10 cellular contexts compared by ENCODE assay signal in genomic region chr4:182145360-182145905, GRCh38.
DNase-seq lines count a peak whose midpoint lies in the region; ATAC-seq and TF ChIP-seq lines count a peak whose summit lies in the region.
"Had no signal": no experiment of that assay in that cellular context is flagged by ENCODE, and none has a peak within 500 bp of the region (broad histone marks: within the 10 kb centered on the region; RNA-seq: fewer than 3 reads in every experiment).

No MANE protein-coding gene starts in this region.

- H3K9me3 Mint-ChIP-seq in Caco-2 (ENCODE audit: unreplicated experiment) (no peaks in the 10 kb centered on the region), IgD-negative memory B cell (no peaks in the 10 kb centered on the region), neural crest cell (no peaks in the 10 kb centered on the region)

- CTCF ChIA-PET in Caco-2 (lab: Charles Lee), result no interaction called here

- no peak for ATAC-seq in GM21825 (IDR thresholded peaks at IDR 0.05; ENCODE audit: unreplicated experiment)

- H3K27ac ChIP-seq in substantia nigra (ENCODE audit: low read depth, low read length, poor library complexity, severe bottlenecking), result no peak overlapping the region

- intact Hi-C loops in Caco-2 (cut with micrococcal nuclease; ENCODE audit: unreplicated experiment), result loop anchor here (2.0 kb wide), 1 partner anchor 35 kb away; no protein-coding TSS in a partner anchor

- peak overlapping the region; percentile 84 for H3K27ac Mint-ChIP-seq in Caco-2 (ENCODE audit: unreplicated experiment)
- no peak overlapping the region for H3K27ac Mint-ChIP-seq in IgD-negative memory B cell
- peak overlapping the region; percentile 96 for H3K27ac Mint-ChIP-seq in neural crest cell (ENCODE audit: unreplicated experiment)

- TSS peak; percentile 33 for BruUV-seq in Caco-2 (replicated peaks; lab: Mats Ljungman, UMichigan)

- TF ChIP-seq CTCF in Caco-2 (IDR thresholded peaks at IDR 0.05; ENCODE audit: insufficient read depth in 1 of 2, low read depth in 1 of 2, low read length in 1 of 2, severe bottlenecking in 1 of 2, unreplicated experiment in 1 of 2) (no peak), choroid plexus epithelial cell (conservative IDR thresholded peaks at IDR 0.05; ENCODE audit: low read depth, low read length) (no peak), neural crest cell (conservative IDR thresholded peaks at IDR 0.05) (no peak)

- H3K4me3 ChIP-seq in Caco-2 (ENCODE audit: low read depth, low read length) (peak overlapping the region; percentile 90), choroid plexus epithelial cell (ENCODE audit: low read depth, low read length) (peak overlapping the region; percentile 79)

- H3K4me3 Mint-ChIP-seq in Caco-2 (ENCODE audit: unreplicated experiment) (peak overlapping the region; percentile 90), IgD-negative memory B cell (peak overlapping the region in 3 of 4 donors; percentile 13 to 67 (median 44)), neural crest cell (peak overlapping the region; percentile 99)

- DNase-seq in Caco-2 (no peak), choroid plexus epithelial cell (ENCODE audit: low read depth) (peak; percentile 35), neural crest cell (ENCODE audit: low read depth, low spot score) (no peak), NCI-H1694 (lab: John Stamatoyannopoulos, UW) (no peak), substantia nigra (lab: John Stamatoyannopoulos, UW) (no peak), amniotic stem cell (lab: John Stamatoyannopoulos, UW) (no peak)
- DNase-seq: activated naive CD4-positive, alpha-beta T cell; posterior cingulate gyrus had no signal

- no peaks in the 10 kb centered on the region for H3K36me3 ChIP-seq in Caco-2 (ENCODE audit: control insufficient read depth, insufficient read depth, low read length)

- no peaks in the 10 kb centered on the region for H3K9me3 ChIP-seq in Caco-2

- H3K27me3 Mint-ChIP-seq in Caco-2 (ENCODE audit: insufficient read depth, unreplicated experiment) (no peaks in the 10 kb centered on the region), IgD-negative memory B cell (peaks cover 35% of the 10 kb centered on the region), neural crest cell (ENCODE audit: low read depth) (peaks cover 50% of the 10 kb centered on the region)

- peaks cover 48% of the 10 kb centered on the region for H3K4me1 ChIP-seq in Caco-2

- H3K36me3 Mint-ChIP-seq in Caco-2 (ENCODE audit: insufficient read depth, unreplicated experiment), result peaks cover 28% of the 10 kb centered on the region
- no peaks in the 10 kb centered on the region for H3K36me3 Mint-ChIP-seq in IgD-negative memory B cell
- H3K36me3 Mint-ChIP-seq in neural crest cell (ENCODE audit: low read depth), result no peaks in the 10 kb centered on the region

- POLR2A ChIA-PET in Caco-2 (lab: Charles Lee), result interaction anchor here (0.5 kb wide), 1 partner anchor 99 kb away, joined by 6 read pairs; no protein-coding TSS in a partner anchor

- no peaks in the 10 kb centered on the region for H3K27me3 ChIP-seq in Caco-2 (replicated peaks; ENCODE audit: control insufficient read depth, insufficient read depth, low read length)

- H3K4me1 Mint-ChIP-seq in Caco-2 (ENCODE audit: low read depth, unreplicated experiment), result peaks cover 15% of the 10 kb centered on the region
- peaks cover 4 to 9% (median 7%) of the 10 kb centered on the region in 3 donors for H3K4me1 Mint-ChIP-seq in IgD-negative memory B cell
- H3K4me1 Mint-ChIP-seq in neural crest cell, result peaks cover 46% of the 10 kb centered on the region

Comparison
In these comparisons a context has a peak if more than half of its experiments do, and no peak if none do; other contexts are left out.
1. H3K27ac Mint-ChIP-seq: peak in Caco-2 (single experiment) and neural crest cell (single experiment); none in IgD-negative memory B cell (0 of 3).
2. H3K4me3 Mint-ChIP-seq: peak in every context shown above with its lines; median percentile 99 in neural crest cell; 90 in Caco-2; 44 in IgD-negative memory B cell.